ENCODE assay signal across 8 cellular contexts in genomic region chr16:56603589-56603988, GRCh38. TPM values are rescaled to one million over a fixed set of nuclear protein-coding genes. Genes with fewer than 3 reads are reported as not detected.
A peak's percentile ranks its signal among the peaks of the same experiment; 100 is the strongest.
DNase-seq lines count a peak whose midpoint lies in the region; ATAC-seq and TF ChIP-seq lines count a peak whose summit lies in the region.

No MANE protein-coding gene starts in this region.

- H3K27me3 ChIP-seq in dorsolateral prefrontal cortex: no peaks in the 10 kb centered on the region

- peak overlapping the region in 13 of 59 donors; percentile 1 to 57 (median 22) for H3K27ac ChIP-seq in dorsolateral prefrontal cortex

- H3K4me1 Mint-ChIP-seq in activated naive CD4-positive, alpha-beta T cell treated with anti-CD3 and anti-CD28 coated beads, Interleukin-2, amount 10 ng/mL, durations not matched to agents 7 days and 5 days: peaks cover 22% of the 10 kb centered on the region

- intact Hi-C loops in dorsolateral prefrontal cortex (cut with DNase I): loop anchor here in 1 of 2 donors (1.0 to 10.0 kb wide), 3 partner anchors 99 to 269 kb away; partner anchors contain the start of gene AMFR

- peaks cover 36% of the 10 kb centered on the region for H3K27me3 Mint-ChIP-seq in activated naive CD4-positive, alpha-beta T cell treated with anti-CD3 and anti-CD28 coated beads, Interleukin-2, amount 10 ng/mL, durations not matched to agents 7 days and 5 days

- H3K27ac Mint-ChIP-seq in activated naive CD4-positive, alpha-beta T cell treated with anti-CD3 and anti-CD28 coated beads, Interleukin-2, amount 10 ng/mL, durations not matched to agents 7 days and 5 days: no peak overlapping the region

- no peaks in the 10 kb centered on the region for H3K9me3 Mint-ChIP-seq in activated naive CD4-positive, alpha-beta T cell treated with anti-CD3 and anti-CD28 coated beads, Interleukin-2, amount 10 ng/mL, durations not matched to agents 7 days and 5 days

- no peak overlapping the region for H3K4me3 ChIP-seq in dorsolateral prefrontal cortex

- DNase-seq in activated naive CD4-positive, alpha-beta T cell treated with anti-CD3 and anti-CD28 coated beads, Interleukin-2, amount 10 ng/mL, durations not matched to agents 7 days and 5 days: peak; percentile 52
- no peak for DNase-seq in activated naive CD4-positive, alpha-beta T cell (lab: John Stamatoyannopoulos, UW)
- peak; percentile 35 for DNase-seq in NCI-H2107 treated with DMSO at 0.1 percent for 48 hours (lab: John Stamatoyannopoulos, UW; ENCODE audit: unreplicated experiment)
- DNase-seq in dorsolateral prefrontal cortex: peak in 5 of 10 donors; percentile 33 to 58 (median 51)
- DNase-seq in myocyte (ENCODE audit: low read depth): peak; percentile 61
- no peak for DNase-seq in activated gamma-delta T cell (lab: John Stamatoyannopoulos, UW)
- no peak for DNase-seq in AG20443 (ENCODE audit: low spot score)

- no peak overlapping the region for H3K4me3 Mint-ChIP-seq in activated naive CD4-positive, alpha-beta T cell treated with anti-CD3 and anti-CD28 coated beads, Interleukin-2, amount 10 ng/mL, durations not matched to agents 7 days and 5 days

- CTCF ChIA-PET in activated naive CD4-positive, alpha-beta T cell treated with anti-CD3 and anti-CD28 coated beads, Interleukin-2, amount 10 ng/mL, durations not matched to agents 7 days and 5 days (lab: Charles Lee): interaction anchor here (0.6 to 5.3 kb wide), 9 partner anchors 10 to 232 kb away, joined by 3 to 34 read pairs (median 5); partner anchors contain the start of gene MT1X

- H3K36me3 Mint-ChIP-seq in activated naive CD4-positive, alpha-beta T cell treated with anti-CD3 and anti-CD28 coated beads, Interleukin-2, amount 10 ng/mL, durations not matched to agents 7 days and 5 days: no peaks in the 10 kb centered on the region

- peak in 55 of 56 donors; percentile 16 to 74 (median 60) for TF ChIP-seq CTCF in dorsolateral prefrontal cortex (IDR thresholded peaks at IDR 0.05 in 54 of 56, conservative IDR thresholded peaks at IDR 0.05 in 2 of 56; ENCODE audit: low read depth in 1 of 56, partially characterized antibody in 56 of 56)

- ATAC-seq in GM21528 (IDR thresholded peaks at IDR 0.05; ENCODE audit: low FRiP score, unreplicated experiment): no peak

RNA-seq across cellular contexts. Expression of gene MT2A, which starts 4.8 kb away (rescaled TPM):
- total RNA-seq in dorsolateral prefrontal cortex: 1,000 to 10,000 TPM in 1 of 120 experiments, 100 to 1,000 TPM in 119; 138 to 1,007 (median 334) TPM
- 7.1 and 18.6 TPM in 2 replicates for total RNA-seq in myocyte
- polyA plus RNA-seq in myocyte (2012): 374 TPM

RNA-seq across cellular contexts. Expression of gene MT3, which starts 14.3 kb away (rescaled TPM):
- total RNA-seq in dorsolateral prefrontal cortex: 1,000 to 10,000 TPM in 91 of 120 experiments, 100 to 1,000 TPM in 29; 739 to 2,436 (median 1,144) TPM
- total RNA-seq in myocyte: not detected in 2 replicates
- polyA plus RNA-seq in myocyte (2012): 4.3 TPM

RNA-seq across cellular contexts. Expression of gene MT1E, which starts 22.0 kb away (rescaled TPM):
- 100 to 1,000 TPM; 100 to 796 (median 251) TPM for total RNA-seq in dorsolateral prefrontal cortex
- 24.7 and 26.6 TPM in 2 replicates for total RNA-seq in myocyte
- polyA plus RNA-seq in myocyte (2012): 54.0 TPM

RNA-seq across cellular contexts. Expression of gene MT1M, which starts 28.9 kb away (rescaled TPM):
- total RNA-seq in dorsolateral prefrontal cortex (100 to 1,000 TPM in 20 of 120 experiments, 10 to 100 TPM in 100; 16.9 to 238 (median 60.1) TPM), myocyte (not detected in 2 replicates)
- polyA plus RNA-seq in myocyte (2012): 0.19 TPM

RNA-seq across cellular contexts. Expression of gene MT1A, which starts 34.9 kb away (rescaled TPM):
- total RNA-seq in dorsolateral prefrontal cortex: 10 to 100 TPM in 28 of 120 experiments, 1 to 10 TPM in 79, under 1 TPM in 1, not detected in 12; 0.93 to 64.6 (median 6.1) TPM
- total RNA-seq in myocyte: not detected in 2 replicates
- not detected for polyA plus RNA-seq in myocyte (2012)

Comparison
In these comparisons a context has a peak if more than half of its experiments do, and no peak if none do; other contexts are left out.
1. DNase-seq: peak in activated naive CD4-positive, alpha-beta T cell treated with anti-CD3 and anti-CD28 coated beads, Interleukin-2, amount 10 ng/mL, durations not matched to agents 7 days and 5 days (single experiment), NCI-H2107 treated with DMSO at 0.1 percent for 48 hours (single experiment) and myocyte (single experiment); none in activated naive CD4-positive, alpha-beta T cell (0 of 4), activated gamma-delta T cell (single experiment) and AG20443 (single experiment).
2. RNA of gene MT3, which starts 14.3 kb away (total RNA-seq): 739 to 2,436 TPM in dorsolateral prefrontal cortex; not detected in myocyte; every median in the first group is over 100 times any median in the second.